Comparison of ENCODE assay signal across 20 cellular contexts in the genomic region with DNA sequence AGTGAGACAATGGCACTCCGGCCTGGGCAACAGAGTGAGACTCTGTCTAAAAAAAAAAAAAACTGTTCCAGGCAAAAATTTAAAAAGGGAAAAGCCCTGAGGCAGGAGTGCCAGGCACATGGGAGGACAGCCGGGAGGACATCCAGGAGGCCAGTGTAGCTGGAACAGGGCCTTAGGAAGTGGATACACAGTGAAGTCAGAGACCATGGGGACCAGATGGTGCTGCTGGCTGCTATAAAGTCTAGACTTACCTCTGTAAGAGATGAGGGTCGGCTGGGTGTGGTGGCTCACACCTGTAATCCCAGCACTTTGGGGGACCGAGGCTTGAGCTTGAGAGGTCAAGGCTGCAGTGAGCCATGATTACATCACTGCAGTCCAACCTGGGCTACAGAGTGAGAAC. TPM values are rescaled to one million over a fixed set of nuclear protein-coding genes. Genes with fewer than 3 reads are reported as not detected.
"Had no signal": no experiment of that assay in that cellular context is flagged by ENCODE, and none has a peak within 500 bp of the region (broad histone marks: within the 10 kb centered on the region; RNA-seq: fewer than 3 reads in every experiment).

No MANE protein-coding gene starts in this region.

- ATAC-seq: activated CD4-positive, CD25-positive, alpha-beta regulatory T cell treated with anti-CD3 and anti-CD28 coated beads, Interleukin-2, amount 50 U/mL, for 24 hours; activated CD8-positive, alpha-beta T cell treated with anti-CD3 and anti-CD28 coated beads for 36 hours; activated T-cell treated with anti-CD3 and anti-CD28 coated beads, Interleukin-2, amount 50 U/mL, for 72 hours had no signal

- DNase-seq: activated CD4-positive, alpha-beta T cell treated with anti-CD3 and anti-CD28 coated beads for 4 hours; activated CD8-positive, alpha-beta memory T cell treated with anti-CD3 and anti-CD28 coated beads, Interleukin-2, amount 50 U/mL, for 4 hours; activated CD8-positive, alpha-beta T cell treated with anti-CD3 and anti-CD28 coated beads for 36 hours; activated gamma-delta T cell treated with Interleukin-2 at 50 U/mL for 16 hours; activated naive CD4-positive, alpha-beta T cell treated with anti-CD3 and anti-CD28 coated beads, Interleukin-2, amount 10 ng/mL, durations not matched to agents 7 days and 5 days; activated naive CD8-positive, alpha-beta T cell treated with anti-CD3 and anti-CD28 coated beads for 36 hours; activated T-cell treated with anti-CD3 and anti-CD28 coated beads, Interleukin-2, amount 50 U/mL, for 72 hours; anterior cingulate cortex; caudate nucleus; NCI-H1105 treated with DMSO at 0.1 percent for 48 hours; NCI-H1436 treated with DMSO at 0.1 percent for 48 hours; NCI-H187 treated with DMSO at 0.1 percent for 48 hours; NCI-H2081 treated with DMSO at 0.1 percent for 48 hours; NCI-H446; NCI-H524; SW 1271 had no signal

- H3K27ac ChIP-seq: SK-N-MC had no signal

- H3K4me3 ChIP-seq: SK-N-MC had no signal

- H3K9me3 Mint-ChIP-seq: activated CD8-positive, alpha-beta T cell treated with anti-CD3 and anti-CD28 coated beads for 36 hours; activated naive CD4-positive, alpha-beta T cell treated with anti-CD3 and anti-CD28 coated beads, Interleukin-2, amount 10 ng/mL, durations not matched to agents 7 days and 5 days; activated naive CD8-positive, alpha-beta T cell treated with anti-CD3 and anti-CD28 coated beads for 36 hours; activated T-cell treated with anti-CD3 and anti-CD28 coated beads, Interleukin-2, amount 50 U/mL, for 72 hours; activated T-helper 2 cell treated with anti-CD3 and anti-CD28 coated beads, Interferon-gamma antibody, Interleukin-2, Interleukin-4, amounts not matched to agents 10 μg/mL and 5 μg/mL and 100 μg/mL, durations not matched to agents 14 hours and 24 hours and 36 hours had no signal

- H3K4me3 Mint-ChIP-seq: activated CD8-positive, alpha-beta T cell treated with anti-CD3 and anti-CD28 coated beads for 36 hours; activated naive CD4-positive, alpha-beta T cell treated with anti-CD3 and anti-CD28 coated beads, Interleukin-2, amount 10 ng/mL, durations not matched to agents 7 days and 5 days; activated naive CD8-positive, alpha-beta T cell treated with anti-CD3 and anti-CD28 coated beads for 36 hours; activated T-cell treated with anti-CD3 and anti-CD28 coated beads, Interleukin-2, amount 50 U/mL, for 72 hours had no signal

- H3K27me3 Mint-ChIP-seq: activated naive CD8-positive, alpha-beta T cell treated with anti-CD3 and anti-CD28 coated beads for 36 hours had no signal

- H3K27ac Mint-ChIP-seq: activated CD8-positive, alpha-beta T cell treated with anti-CD3 and anti-CD28 coated beads for 36 hours; activated naive CD4-positive, alpha-beta T cell treated with anti-CD3 and anti-CD28 coated beads, Interleukin-2, amount 10 ng/mL, durations not matched to agents 7 days and 5 days; activated naive CD8-positive, alpha-beta T cell treated with anti-CD3 and anti-CD28 coated beads for 36 hours; activated T-cell treated with anti-CD3 and anti-CD28 coated beads, Interleukin-2, amount 50 U/mL, for 72 hours; activated T-helper 2 cell treated with anti-CD3 and anti-CD28 coated beads, Interferon-gamma antibody, Interleukin-2, Interleukin-4, amounts not matched to agents 10 μg/mL and 5 μg/mL and 100 μg/mL, durations not matched to agents 14 hours and 24 hours and 36 hours had no signal

RNA-seq across cellular contexts. Expression of gene HAS1, which starts 15.0 kb away (rescaled TPM):
- total RNA-seq: activated CD8-positive, alpha-beta T cell treated with anti-CD3 and anti-CD28 coated beads for 36 hours; activated naive CD8-positive, alpha-beta T cell treated with anti-CD3 and anti-CD28 coated beads for 36 hours; activated T-cell treated with anti-CD3 and anti-CD28 coated beads, Interleukin-2, amount 50 U/mL, for 72 hours; activated T-helper 2 cell treated with anti-CD3 and anti-CD28 coated beads, Interferon-gamma antibody, Interleukin-2, Interleukin-4, amounts not matched to agents 10 μg/mL and 5 μg/mL and 100 μg/mL, durations not matched to agents 14 hours and 24 hours and 36 hours; T-helper 1 cell treated with Interleukin-12 subunit alpha and Interleukin-12 subunit beta and Interleukin-4 antibody, amounts not matched to agents 30 ng/mL and 1 ng/mL, for 36 hours had no signal

RNA-seq across cellular contexts. Expression of gene FPR1, which starts 42.9 kb away (rescaled TPM):
- total RNA-seq: activated CD8-positive, alpha-beta T cell treated with anti-CD3 and anti-CD28 coated beads for 36 hours; activated naive CD8-positive, alpha-beta T cell treated with anti-CD3 and anti-CD28 coated beads for 36 hours; activated T-cell treated with anti-CD3 and anti-CD28 coated beads, Interleukin-2, amount 50 U/mL, for 72 hours; activated T-helper 2 cell treated with anti-CD3 and anti-CD28 coated beads, Interferon-gamma antibody, Interleukin-2, Interleukin-4, amounts not matched to agents 10 μg/mL and 5 μg/mL and 100 μg/mL, durations not matched to agents 14 hours and 24 hours and 36 hours; T-helper 1 cell treated with Interleukin-12 subunit alpha and Interleukin-12 subunit beta and Interleukin-4 antibody, amounts not matched to agents 30 ng/mL and 1 ng/mL, for 36 hours had no signal

RNA-seq across cellular contexts. Expression of gene FPR2, which starts 52.2 kb away (rescaled TPM):
- total RNA-seq: activated CD8-positive, alpha-beta T cell treated with anti-CD3 and anti-CD28 coated beads for 36 hours; activated naive CD8-positive, alpha-beta T cell treated with anti-CD3 and anti-CD28 coated beads for 36 hours; activated T-cell treated with anti-CD3 and anti-CD28 coated beads, Interleukin-2, amount 50 U/mL, for 72 hours; activated T-helper 2 cell treated with anti-CD3 and anti-CD28 coated beads, Interferon-gamma antibody, Interleukin-2, Interleukin-4, amounts not matched to agents 10 μg/mL and 5 μg/mL and 100 μg/mL, durations not matched to agents 14 hours and 24 hours and 36 hours; T-helper 1 cell treated with Interleukin-12 subunit alpha and Interleukin-12 subunit beta and Interleukin-4 antibody, amounts not matched to agents 30 ng/mL and 1 ng/mL, for 36 hours had no signal
